In genomic region chr12:63929426-63929825, GRCh38 we compare ENCODE assay signal across 1 cellular context.
TF ChIP-seq lines count a peak whose summit lies in the region.

No MANE protein-coding gene starts in this region.

TF ChIP-seq in IMR-90, 13 proteins besides CTCF, POLR2A, EP300 and RAD21:
- TF ChIP-seq USF2 (IDR thresholded peaks at IDR 0.05; ENCODE audit: low read depth, low read length), result no peak
- TF ChIP-seq MAZ (IDR thresholded peaks at IDR 0.05; ENCODE audit: borderline replicate concordance, low read depth, low read length), result no peak
- TF ChIP-seq BHLHE40 (IDR thresholded peaks at IDR 0.05; ENCODE audit: low read depth, low read length), result no peak
- no peak for TF ChIP-seq RCOR1 (IDR thresholded peaks at IDR 0.05; ENCODE audit: insufficient replicate concordance, low read length)
- TF ChIP-seq MXI1 (IDR thresholded peaks at IDR 0.05; ENCODE audit: borderline replicate concordance, low read depth, low read length), result no peak
- no peak for TF ChIP-seq CHD1 (IDR thresholded peaks at IDR 0.05; ENCODE audit: low read depth, low read length)
TF ChIP-seq in IMR-90: peak in this region for 0.
